39 cellular contexts compared by ENCODE assay signal in the genomic region with DNA sequence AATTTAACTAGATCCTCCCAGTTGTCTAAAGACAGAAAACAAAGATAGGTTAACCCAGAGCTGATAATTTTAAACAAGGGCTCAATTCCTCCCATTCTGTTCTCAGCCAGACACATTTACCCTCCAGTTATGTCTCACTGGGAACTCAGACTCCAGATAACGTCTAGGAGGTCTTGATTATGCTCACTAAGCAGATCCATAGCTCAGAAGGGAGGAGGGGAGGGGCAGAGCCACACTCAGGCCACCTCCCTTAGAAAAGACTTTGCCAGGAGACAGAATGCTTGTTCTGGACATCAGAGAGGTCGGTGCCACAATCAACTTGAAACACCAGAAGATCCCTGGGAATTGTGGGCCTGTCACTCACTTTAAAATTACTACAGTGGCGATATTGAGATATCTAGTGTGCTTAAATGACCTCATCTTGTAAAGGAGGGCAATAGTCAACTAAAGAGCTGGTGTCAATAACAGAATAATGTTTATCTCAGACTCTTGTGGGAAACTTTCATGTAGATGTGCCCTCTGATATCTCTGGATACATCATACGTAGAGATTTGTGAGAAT. TPM values are rescaled to one million over a fixed set of nuclear protein-coding genes. Genes with fewer than 3 reads are reported as not detected.
"Had no signal": no experiment of that assay in that cellular context is flagged by ENCODE, and none has a peak within 500 bp of the region (broad histone marks: within the 10 kb centered on the region; RNA-seq: fewer than 3 reads in every experiment).

No MANE protein-coding gene starts in this region.

- ATAC-seq: activated CD4-positive, CD25-positive, alpha-beta regulatory T cell treated with anti-CD3 and anti-CD28 coated beads, Interleukin-2, amount 50 U/mL, for 24 hours; activated CD8-positive, alpha-beta T cell treated with anti-CD3 and anti-CD28 coated beads for 36 hours; activated naive CD4-positive, alpha-beta T cell treated with anti-CD3 and anti-CD28 coated beads, Interleukin-2, amount 50 U/mL, for 72 hours; activated T-cell treated with anti-CD3 and anti-CD28 coated beads, Interleukin-2, amount 50 U/mL, for 4 hours; activated T-cell treated with anti-CD3 and anti-CD28 coated beads, Interleukin-2, amount 50 U/mL, for 72 hours; activated T-helper 17 cell treated with anti-CD3 and anti-CD28 coated beads, Interleukin-2, amount 50 U/mL, for 72 hours; body of pancreas had no signal

- H3K4me1 Mint-ChIP-seq: activated CD4-positive, alpha-beta T cell treated with anti-CD3 and anti-CD28 coated beads, Interleukin-2, amount 10 ng/mL, durations not matched to agents 24 days and 14 days; activated naive CD8-positive, alpha-beta T cell treated with anti-CD3 and anti-CD28 coated beads for 36 hours; activated T-helper 17 cell treated with anti-CD3 and anti-CD28 coated beads, Interleukin-2, amount 50 U/mL, for 72 hours; central memory CD8-positive, alpha-beta T cell had no signal

- H3K4me1 ChIP-seq: adrenal gland, ascending aorta, body of pancreas, breast epithelium had no signal

- H3K9me3 Mint-ChIP-seq: activated CD4-positive, alpha-beta memory T cell treated with anti-CD3 and anti-CD28 coated beads for 36 hours; activated CD4-positive, alpha-beta T cell treated with anti-CD3 and anti-CD28 coated beads, Interleukin-2, amount 10 ng/mL, durations not matched to agents 24 days and 14 days; activated CD8-positive, alpha-beta T cell treated with anti-CD3 and anti-CD28 coated beads for 36 hours; activated naive CD4-positive, alpha-beta T cell treated with anti-CD3 and anti-CD28 coated beads for 36 hours; activated naive CD4-positive, alpha-beta T cell treated with anti-CD3 and anti-CD28 coated beads, Interleukin-2, amount 50 U/mL, for 72 hours; activated naive CD8-positive, alpha-beta T cell treated with anti-CD3 and anti-CD28 coated beads for 36 hours; activated T-cell treated with anti-CD3 and anti-CD28 coated beads, Interleukin-2, amount 50 U/mL, for 4 hours; activated T-cell treated with anti-CD3 and anti-CD28 coated beads, Interleukin-2, amount 50 U/mL, for 72 hours; activated T-helper 1 cell treated with anti-CD3 and anti-CD28 coated beads, Interleukin-12 subunit alpha, Interleukin-12 subunit beta, Interleukin-2, Interleukin-4 antibody, amounts not matched to agents 30 ng/mL and 10 ng/mL and 1 ng/mL, durations not matched to agents 14 hours and 24 hours and 36 hours; activated T-helper 17 cell treated with anti-CD3 and anti-CD28 coated beads, Interleukin-2, amount 50 U/mL, for 72 hours; central memory CD8-positive, alpha-beta T cell; T-helper 1 cell treated with Interleukin-12 subunit alpha and Interleukin-12 subunit beta and Interleukin-4 antibody, amounts not matched to agents 30 μg/mL and 1 μg/mL, for 36 hours; T-helper 2 cell treated with Interferon-gamma antibody and Interleukin-4, amounts not matched to agents 5 μg/mL and 100 μg/mL, for 36 hours had no signal

- DNase-seq: activated CD4-positive, alpha-beta memory T cell treated with anti-CD3 and anti-CD28 coated beads for 36 hours; activated CD4-positive, alpha-beta T cell treated with anti-CD3 and anti-CD28 coated beads for 4 hours; activated CD4-positive, alpha-beta T cell treated with anti-CD3 and anti-CD28 coated beads, Interleukin-2, amount 10 ng/mL, durations not matched to agents 24 days and 14 days; activated CD4-positive, alpha-beta T cell treated with anti-CD3 and anti-CD28 coated beads, Interleukin-2, amount 50 U/mL, for 1 hour; activated CD4-positive, alpha-beta T cell treated with anti-CD3 and anti-CD28 coated beads, Interleukin-2, amount 50 U/mL, for 4 hours; activated CD4-positive, CD25-positive, alpha-beta regulatory T cell; activated CD8-positive, alpha-beta memory T cell treated with anti-CD3 and anti-CD28 coated beads, Interleukin-2, amount 50 U/mL, for 4 hours; activated CD8-positive, alpha-beta T cell treated with anti-CD3 and anti-CD28 coated beads for 36 hours; activated effector memory CD4-positive, alpha-beta T cell treated with anti-CD3 and anti-CD28 coated beads, Interleukin-2, amount 50 U/mL, for 16 hours; activated gamma-delta T cell treated with Interleukin-2 at 50 U/mL for 16 hours; activated naive CD4-positive, alpha-beta T cell; activated naive CD4-positive, alpha-beta T cell treated with anti-CD3 and anti-CD28 coated beads for 36 hours; activated naive CD4-positive, alpha-beta T cell treated with anti-CD3 and anti-CD28 coated beads, Interleukin-2, amount 50 U/mL, for 16 hours; activated naive CD8-positive, alpha-beta T cell treated with anti-CD3 and anti-CD28 coated beads for 36 hours; activated T-cell treated with anti-CD3 and anti-CD28 coated beads for 4 hours; activated T-cell treated with anti-CD3 and anti-CD28 coated beads, Interleukin-2, amount 50 U/mL, for 1 hour; activated T-cell treated with anti-CD3 and anti-CD28 coated beads, Interleukin-2, amount 50 U/mL, for 4 hours; activated T-cell treated with anti-CD3 and anti-CD28 coated beads, Interleukin-2, amount 50 U/mL, for 72 hours; adrenal gland; amniotic stem cell; body of pancreas; brain microvascular endothelial cell; cerebellar nuclear complex; T-helper 1 cell; T-helper 2 cell; T-helper 9 cell had no signal

- H3K4me3 ChIP-seq: adrenal gland, ascending aorta, body of pancreas, breast epithelium had no signal

- H3K27ac ChIP-seq: adrenal gland, ascending aorta, body of pancreas, brain microvascular endothelial cell, breast epithelium, VCaP had no signal

- H3K36me3 ChIP-seq: brain microvascular endothelial cell, breast epithelium had no signal

- H3K27me3 ChIP-seq: adrenal gland, ascending aorta, body of pancreas, brain microvascular endothelial cell, breast epithelium had no signal

- H3K9me3 ChIP-seq: adrenal gland, ascending aorta, body of pancreas, breast epithelium had no signal

- H3K27ac Mint-ChIP-seq: activated CD4-positive, alpha-beta memory T cell treated with anti-CD3 and anti-CD28 coated beads for 36 hours; activated CD4-positive, alpha-beta T cell treated with anti-CD3 and anti-CD28 coated beads, Interleukin-2, amount 10 ng/mL, durations not matched to agents 24 days and 14 days; activated CD8-positive, alpha-beta T cell treated with anti-CD3 and anti-CD28 coated beads for 36 hours; activated naive CD4-positive, alpha-beta T cell treated with anti-CD3 and anti-CD28 coated beads for 36 hours; activated naive CD4-positive, alpha-beta T cell treated with anti-CD3 and anti-CD28 coated beads, Interleukin-2, amount 50 U/mL, for 72 hours; activated naive CD8-positive, alpha-beta T cell treated with anti-CD3 and anti-CD28 coated beads for 36 hours; activated T-cell treated with anti-CD3 and anti-CD28 coated beads, Interleukin-2, amount 50 U/mL, for 72 hours; activated T-helper 1 cell treated with anti-CD3 and anti-CD28 coated beads, Interleukin-12 subunit alpha, Interleukin-12 subunit beta, Interleukin-2, Interleukin-4 antibody, amounts not matched to agents 30 ng/mL and 10 ng/mL and 1 ng/mL, durations not matched to agents 14 hours and 24 hours and 36 hours; activated T-helper 17 cell treated with anti-CD3 and anti-CD28 coated beads, Interleukin-2, amount 50 U/mL, for 72 hours; T-helper 1 cell treated with Interleukin-12 subunit alpha and Interleukin-12 subunit beta and Interleukin-4 antibody, amounts not matched to agents 30 μg/mL and 1 μg/mL, for 36 hours; T-helper 2 cell treated with Interferon-gamma antibody and Interleukin-4, amounts not matched to agents 5 μg/mL and 100 μg/mL, for 36 hours had no signal

- H3K36me3 Mint-ChIP-seq: activated CD4-positive, alpha-beta memory T cell treated with anti-CD3 and anti-CD28 coated beads for 36 hours; activated naive CD4-positive, alpha-beta T cell treated with anti-CD3 and anti-CD28 coated beads, Interleukin-2, amount 50 U/mL, for 72 hours; activated naive CD8-positive, alpha-beta T cell treated with anti-CD3 and anti-CD28 coated beads for 36 hours had no signal

- FAIRE-seq: TTC549 had no signal

- H3K4me3 Mint-ChIP-seq: activated CD4-positive, alpha-beta memory T cell treated with anti-CD3 and anti-CD28 coated beads for 36 hours; activated CD4-positive, alpha-beta T cell treated with anti-CD3 and anti-CD28 coated beads, Interleukin-2, amount 10 ng/mL, durations not matched to agents 24 days and 14 days; activated CD8-positive, alpha-beta T cell treated with anti-CD3 and anti-CD28 coated beads for 36 hours; activated naive CD4-positive, alpha-beta T cell treated with anti-CD3 and anti-CD28 coated beads for 36 hours; activated naive CD8-positive, alpha-beta T cell treated with anti-CD3 and anti-CD28 coated beads for 36 hours; activated T-cell treated with anti-CD3 and anti-CD28 coated beads, Interleukin-2, amount 50 U/mL, for 4 hours; activated T-cell treated with anti-CD3 and anti-CD28 coated beads, Interleukin-2, amount 50 U/mL, for 72 hours; activated T-helper 1 cell treated with anti-CD3 and anti-CD28 coated beads, Interleukin-12 subunit alpha, Interleukin-12 subunit beta, Interleukin-2, Interleukin-4 antibody, amounts not matched to agents 30 ng/mL and 10 ng/mL and 1 ng/mL, durations not matched to agents 14 hours and 24 hours and 36 hours; activated T-helper 17 cell treated with anti-CD3 and anti-CD28 coated beads, Interleukin-2, amount 50 U/mL, for 72 hours; central memory CD8-positive, alpha-beta T cell; T-helper 1 cell treated with Interleukin-12 subunit alpha and Interleukin-12 subunit beta and Interleukin-4 antibody, amounts not matched to agents 30 μg/mL and 1 μg/mL, for 36 hours; T-helper 2 cell treated with Interferon-gamma antibody and Interleukin-4, amounts not matched to agents 5 μg/mL and 100 μg/mL, for 36 hours had no signal

RNA-seq across cellular contexts. Expression of gene GSC2, which starts 58.3 kb away (rescaled TPM):
- total RNA-seq: activated CD4-positive, alpha-beta memory T cell treated with anti-CD3 and anti-CD28 coated beads for 36 hours; activated CD4-positive, alpha-beta T cell treated with anti-CD3 and anti-CD28 coated beads, Interleukin-2, amount 10 ng/mL, durations not matched to agents 24 days and 14 days; activated CD8-positive, alpha-beta memory T cell treated with anti-CD3 and anti-CD28 coated beads for 36 hours; activated CD8-positive, alpha-beta T cell treated with anti-CD3 and anti-CD28 coated beads for 36 hours; activated naive CD4-positive, alpha-beta T cell treated with anti-CD3 and anti-CD28 coated beads for 36 hours; activated naive CD4-positive, alpha-beta T cell treated with anti-CD3 and anti-CD28 coated beads, Interleukin-2, amount 50 U/mL, for 72 hours; activated naive CD8-positive, alpha-beta T cell treated with anti-CD3 and anti-CD28 coated beads for 36 hours; activated T-cell treated with anti-CD3 and anti-CD28 coated beads, Interleukin-2, amount 50 U/mL, for 4 hours; activated T-cell treated with anti-CD3 and anti-CD28 coated beads, Interleukin-2, amount 50 U/mL, for 72 hours; activated T-helper 17 cell treated with anti-CD3 and anti-CD28 coated beads, Interleukin-2, amount 50 U/mL, for 72 hours; adrenal gland; ascending aorta; body of pancreas; breast epithelium; chondrocyte had no signal
- polyA plus RNA-seq: adrenal gland had no signal
